ENCODE assay signal across 20 cellular contexts in the genomic region with DNA sequence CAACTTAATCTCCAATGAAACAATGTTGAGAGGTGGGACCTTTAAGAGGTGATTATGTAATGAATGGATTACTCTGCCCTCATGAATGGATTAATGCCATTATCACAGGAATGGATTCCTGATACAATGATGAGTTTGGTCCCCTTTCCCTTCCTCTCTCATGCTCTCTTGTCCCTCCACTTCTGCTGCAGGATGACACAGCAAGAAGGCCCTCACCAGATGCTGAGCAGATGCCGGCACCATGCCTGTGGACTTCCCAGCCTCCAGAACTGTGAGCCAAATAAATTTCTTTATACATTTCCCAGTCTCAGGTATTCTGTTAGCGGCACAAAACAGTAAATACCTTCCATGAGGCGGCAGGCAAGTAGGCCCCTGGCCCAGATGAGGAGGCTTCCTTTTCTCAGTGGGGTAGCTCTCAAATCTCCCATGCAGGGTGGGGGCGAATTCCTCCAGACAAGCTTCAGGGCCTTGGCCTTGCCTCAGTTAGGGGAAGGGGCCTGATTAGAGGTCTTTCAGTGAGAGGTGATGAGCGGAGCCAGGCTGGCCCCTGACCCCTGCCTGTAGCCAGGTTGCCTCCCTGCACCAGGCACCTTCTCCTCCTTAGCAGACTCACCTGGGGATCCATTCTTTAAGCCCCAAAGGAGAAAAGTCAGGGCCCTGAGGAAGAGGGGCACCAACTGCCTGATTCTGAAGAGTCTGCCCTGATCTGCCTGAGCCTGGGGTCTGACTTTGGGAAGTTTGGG.
DNase-seq lines count a peak whose midpoint lies in the region; TF ChIP-seq lines count a peak whose summit lies in the region.
"Had no signal": no experiment of that assay in that cellular context is flagged by ENCODE, and none has a peak within 500 bp of the region (broad histone marks: within the 10 kb centered on the region; RNA-seq: fewer than 3 reads in every experiment).

No MANE protein-coding gene starts in this region.

- intact Hi-C loops in activated CD4-positive, alpha-beta T cell treated with anti-CD3 and anti-CD28 coated beads, Interleukin-2, amount 10 ng/mL, durations not matched to agents 24 days and 14 days (cut with micrococcal nuclease), result no loop called here

- TF ChIP-seq CTCF in AG10803 (conservative IDR thresholded peaks at IDR 0.05; ENCODE audit: low read length), result no peak
- TF ChIP-seq CTCF in endodermal cell (conservative IDR thresholded peaks at IDR 0.05), result no peak
- no peak for TF ChIP-seq CTCF in nephron progenitor cell (IDR thresholded peaks at IDR 0.05)

- peaks cover 3% of the 10 kb centered on the region for H3K4me1 Mint-ChIP-seq in activated CD4-positive, alpha-beta T cell treated with anti-CD3 and anti-CD28 coated beads, Interleukin-2, amount 10 ng/mL, durations not matched to agents 24 days and 14 days
- H3K4me1 Mint-ChIP-seq in endodermal cell, result peaks cover 3% of the 10 kb centered on the region
- peaks cover 12% of the 10 kb centered on the region for H3K4me1 Mint-ChIP-seq in nephron progenitor cell
- H3K4me1 Mint-ChIP-seq: B cell; CD8-positive, alpha-beta memory T cell had no signal

- no peak overlapping the region for H3K4me3 Mint-ChIP-seq in activated CD4-positive, alpha-beta T cell treated with anti-CD3 and anti-CD28 coated beads, Interleukin-2, amount 10 ng/mL, durations not matched to agents 24 days and 14 days
- H3K4me3 Mint-ChIP-seq in endodermal cell (no peak overlapping the region), nephron progenitor cell (no peak overlapping the region)
- H3K4me3 Mint-ChIP-seq: B cell; CD8-positive, alpha-beta memory T cell had no signal

- WGBS in endodermal cell (ENCODE audit: insufficient coverage in 1 of 2, insufficient read length in 1 of 2), 2 experiments, result 89 to 100% methylated on average over 3 to 5 of the region's 5 CpGs

- H3K27me3 ChIP-seq in endodermal cell (ENCODE audit: control insufficient read depth, insufficient read depth, low read length, poor library complexity, severe bottlenecking), result no peaks in the 10 kb centered on the region
- H3K27me3 ChIP-seq: BLaER1 treated with 17β-estradiol and CSF1 and Interleukin-3, amounts not matched to agents 10 nM and 100 nM had no signal

- no peak overlapping the region for H3K9ac ChIP-seq in endodermal cell (ENCODE audit: extremely low read depth, low read length, poor library complexity, severe bottlenecking)
- H3K9ac ChIP-seq: BLaER1 treated with 17β-estradiol and CSF1 and Interleukin-3, amounts not matched to agents 10 nM and 100 nM had no signal

- DNase-seq in activated CD4-positive, alpha-beta T cell treated with anti-CD3 and anti-CD28 coated beads, Interleukin-2, amount 10 ng/mL, durations not matched to agents 24 days and 14 days, result peak; percentile 46
- no peak for DNase-seq in activated CD4-positive, alpha-beta T cell treated with anti-CD3 and anti-CD28 coated beads for 48 hours
- DNase-seq in AG10803 (ENCODE audit: low read depth), result peak; percentile 8
- peak; percentile 35 for DNase-seq in endodermal cell
- no peak for DNase-seq in nephron progenitor cell
- DNase-seq in activated naive CD4-positive, alpha-beta T cell treated with anti-CD3 and anti-CD28 coated beads, Interleukin-2, amount 50 U/mL, for 16 hours, result no peak
- no peak for DNase-seq in OCI-M1 (lab: John Stamatoyannopoulos, UW)
- no peak for DNase-seq in islet precursor cell
- DNase-seq: CD8-positive, alpha-beta memory T cell; COR-L47; DMS 273 treated with DMSO at 0.1 percent for 48 hours; DMS53; DND-41; EL had no signal

- H3K36me3 ChIP-seq in endodermal cell (ENCODE audit: control insufficient read depth, insufficient read depth, low read length), result no peaks in the 10 kb centered on the region
- H3K36me3 ChIP-seq: BLaER1 treated with 17β-estradiol and CSF1 and Interleukin-3, amounts not matched to agents 10 nM and 100 nM; HAP-1 had no signal

- peaks cover 13% of the 10 kb centered on the region for H3K27me3 Mint-ChIP-seq in activated CD4-positive, alpha-beta T cell treated with anti-CD3 and anti-CD28 coated beads, Interleukin-2, amount 10 ng/mL, durations not matched to agents 24 days and 14 days
- H3K27me3 Mint-ChIP-seq in endodermal cell (ENCODE audit: insufficient read depth) (peaks cover 4% of the 10 kb centered on the region), nephron progenitor cell (ENCODE audit: low read depth, poor library complexity) (peaks cover 4% of the 10 kb centered on the region)

- no peaks in the 10 kb centered on the region for H3K9me3 Mint-ChIP-seq in activated CD4-positive, alpha-beta T cell treated with anti-CD3 and anti-CD28 coated beads, Interleukin-2, amount 10 ng/mL, durations not matched to agents 24 days and 14 days
- H3K9me3 Mint-ChIP-seq in endodermal cell (peaks cover 8% of the 10 kb centered on the region), nephron progenitor cell (peaks cover 21% of the 10 kb centered on the region)

- no peak overlapping the region for H3K27ac Mint-ChIP-seq in activated CD4-positive, alpha-beta T cell treated with anti-CD3 and anti-CD28 coated beads, Interleukin-2, amount 10 ng/mL, durations not matched to agents 24 days and 14 days
- H3K27ac Mint-ChIP-seq in endodermal cell (no peak overlapping the region), nephron progenitor cell (peak overlapping the region; percentile 68)
- H3K27ac Mint-ChIP-seq: B cell; CD8-positive, alpha-beta memory T cell had no signal

- H3K9me3 ChIP-seq in endodermal cell (ENCODE audit: control insufficient read depth, low read length), result no peaks in the 10 kb centered on the region
- H3K9me3 ChIP-seq: BLaER1 treated with 17β-estradiol and CSF1 and Interleukin-3, amounts not matched to agents 10 nM and 100 nM; HAP-1 had no signal

- H3K4me3 ChIP-seq in AG10803 (ENCODE audit: low read length), result no peak overlapping the region
- no peak overlapping the region for H3K4me3 ChIP-seq in endodermal cell (ENCODE audit: low read length)
- H3K4me3 ChIP-seq: A549; BLaER1 treated with 17β-estradiol and CSF1 and Interleukin-3, amounts not matched to agents 10 nM and 100 nM; GM12878; HAP-1 had no signal

- H3K4me1 ChIP-seq in endodermal cell (ENCODE audit: control insufficient read depth, insufficient read depth, low read length), result no peaks in the 10 kb centered on the region
- H3K4me1 ChIP-seq: A549; BLaER1 treated with 17β-estradiol and CSF1 and Interleukin-3, amounts not matched to agents 10 nM and 100 nM; HAP-1 had no signal

- H3K27ac ChIP-seq in endodermal cell (ENCODE audit: low read depth, low read length), result no peak overlapping the region
- H3K27ac ChIP-seq: 22Rv1; A549; BLaER1 treated with 17β-estradiol and CSF1 and Interleukin-3, amounts not matched to agents 10 nM and 100 nM had no signal

- no peaks in the 10 kb centered on the region for H3K36me3 Mint-ChIP-seq in activated CD4-positive, alpha-beta T cell treated with anti-CD3 and anti-CD28 coated beads, Interleukin-2, amount 10 ng/mL, durations not matched to agents 24 days and 14 days (ENCODE audit: low read depth)
- H3K36me3 Mint-ChIP-seq in endodermal cell (ENCODE audit: low read depth) (no peaks in the 10 kb centered on the region), nephron progenitor cell (ENCODE audit: low read depth) (peaks cover 8% of the 10 kb centered on the region)

Comparison
In these comparisons a context has a peak if more than half of its experiments do, and no peak if none do; other contexts are left out.
1. DNase-seq: peak in activated CD4-positive, alpha-beta T cell treated with anti-CD3 and anti-CD28 coated beads, Interleukin-2, amount 10 ng/mL, durations not matched to agents 24 days and 14 days (single experiment), AG10803 (single experiment) and endodermal cell (single experiment); none in activated CD4-positive, alpha-beta T cell treated with anti-CD3 and anti-CD28 coated beads for 48 hours (single experiment), nephron progenitor cell (single experiment), activated naive CD4-positive, alpha-beta T cell treated with anti-CD3 and anti-CD28 coated beads, Interleukin-2, amount 50 U/mL, for 16 hours (single experiment), OCI-M1 (single experiment) and islet precursor cell (single experiment).